ENCODE assay signal across 21 cellular contexts in the genomic region with DNA sequence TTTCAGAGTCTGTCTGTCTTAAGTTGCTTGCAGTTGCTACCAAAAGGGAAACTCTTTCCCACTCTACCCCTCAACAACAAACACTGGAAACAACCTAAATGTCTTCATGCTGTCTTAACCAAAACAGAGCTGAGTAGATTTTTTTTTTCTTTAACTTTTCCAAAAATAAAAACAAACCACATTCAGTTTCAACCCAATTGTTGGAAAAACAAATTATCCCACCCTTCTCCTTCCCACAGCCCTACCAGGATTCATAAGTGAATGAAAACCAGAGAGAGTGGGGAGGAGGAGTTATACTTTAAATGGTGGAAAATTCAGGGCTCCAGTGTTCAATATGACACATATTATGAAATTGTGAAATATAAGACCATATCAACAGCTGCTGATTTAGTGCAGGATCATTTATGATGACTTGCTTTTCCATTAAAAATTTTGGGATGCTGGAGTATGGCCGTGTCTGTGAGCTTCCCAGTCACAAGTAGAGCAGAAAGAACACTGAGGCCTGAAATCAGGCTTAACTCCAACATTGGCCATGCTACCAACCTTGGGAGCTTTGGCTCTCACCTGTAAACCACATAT. TPM values are rescaled to one million over a fixed set of nuclear protein-coding genes. Genes with fewer than 3 reads are reported as not detected.
"Had no signal": no experiment of that assay in that cellular context is flagged by ENCODE, and none has a peak within 500 bp of the region (broad histone marks: within the 10 kb centered on the region; RNA-seq: fewer than 3 reads in every experiment).

No MANE protein-coding gene starts in this region.

- ATAC-seq: effector memory CD8-positive, alpha-beta T cell; heart left ventricle; left lung; naive thymus-derived CD4-positive, alpha-beta T cell; stimulated activated naive CD8-positive, alpha-beta T cell treated with anti-CD3 and anti-CD28 coated beads, Interleukin-15, amount 100 ng/mL, for 72 hours had no signal

- DNase-seq: activated CD4-positive, alpha-beta memory T cell treated with anti-CD3 and anti-CD28 coated beads for 36 hours; activated naive CD8-positive, alpha-beta T cell treated with anti-CD3 and anti-CD28 coated beads for 36 hours; activated T-cell treated with anti-CD3 and anti-CD28 coated beads for 4 hours; amniotic stem cell; effector memory CD8-positive, alpha-beta T cell; heart left ventricle; kidney; left lung; naive thymus-derived CD4-positive, alpha-beta T cell; stimulated activated CD4-positive, alpha-beta T cell treated with anti-CD3 and anti-CD28 coated beads, Interleukin-4, amount 100 ng/mL, for 1 hour; stimulated activated naive CD8-positive, alpha-beta T cell treated with anti-CD3 and anti-CD28 coated beads, Interleukin-15, amount 100 ng/mL, for 72 hours; SW 1271; WERI-Rb-1 had no signal

- H3K36me3 ChIP-seq: gastroesophageal sphincter, heart left ventricle, left lung, prostate gland, right atrium auricular region, WERI-Rb-1 had no signal

- H3K4me1 Mint-ChIP-seq: activated naive CD8-positive, alpha-beta T cell treated with anti-CD3 and anti-CD28 coated beads for 36 hours; memory B cell; naive thymus-derived CD4-positive, alpha-beta T cell; stimulated activated naive CD8-positive, alpha-beta T cell treated with anti-CD3 and anti-CD28 coated beads, Interleukin-15, amount 100 ng/mL, for 72 hours had no signal

- H3K4me3 ChIP-seq: gastroesophageal sphincter, heart left ventricle, left lung, prostate gland, right atrium auricular region, smooth muscle cell had no signal

- H3K4me3 Mint-ChIP-seq: activated CD4-positive, alpha-beta memory T cell treated with anti-CD3 and anti-CD28 coated beads for 36 hours; activated naive CD8-positive, alpha-beta T cell treated with anti-CD3 and anti-CD28 coated beads for 36 hours; effector memory CD8-positive, alpha-beta T cell; memory B cell; naive thymus-derived CD4-positive, alpha-beta T cell; stimulated activated naive CD8-positive, alpha-beta T cell treated with anti-CD3 and anti-CD28 coated beads, Interleukin-15, amount 100 ng/mL, for 72 hours; type B pancreatic cell had no signal

- H3K4me2 ChIP-seq: smooth muscle cell had no signal

- H3K9me3 ChIP-seq: gastroesophageal sphincter, heart left ventricle, left lung, prostate gland, right atrium auricular region had no signal

- H3K27ac Mint-ChIP-seq: activated CD4-positive, alpha-beta memory T cell treated with anti-CD3 and anti-CD28 coated beads for 36 hours; activated naive CD8-positive, alpha-beta T cell treated with anti-CD3 and anti-CD28 coated beads for 36 hours; effector memory CD8-positive, alpha-beta T cell; memory B cell; naive thymus-derived CD4-positive, alpha-beta T cell; stimulated activated naive CD8-positive, alpha-beta T cell treated with anti-CD3 and anti-CD28 coated beads, Interleukin-15, amount 100 ng/mL, for 72 hours; type B pancreatic cell had no signal

- H3K27me3 ChIP-seq: gastroesophageal sphincter, left lung, right atrium auricular region had no signal

- H3K36me3 Mint-ChIP-seq: activated CD4-positive, alpha-beta memory T cell treated with anti-CD3 and anti-CD28 coated beads for 36 hours; activated naive CD8-positive, alpha-beta T cell treated with anti-CD3 and anti-CD28 coated beads for 36 hours; memory B cell; naive thymus-derived CD4-positive, alpha-beta T cell had no signal

- H3K4me1 ChIP-seq: prostate gland had no signal

- H3K9me3 Mint-ChIP-seq: activated CD4-positive, alpha-beta memory T cell treated with anti-CD3 and anti-CD28 coated beads for 36 hours; activated naive CD8-positive, alpha-beta T cell treated with anti-CD3 and anti-CD28 coated beads for 36 hours; effector memory CD8-positive, alpha-beta T cell; memory B cell; naive thymus-derived CD4-positive, alpha-beta T cell; stimulated activated naive CD8-positive, alpha-beta T cell treated with anti-CD3 and anti-CD28 coated beads, Interleukin-15, amount 100 ng/mL, for 72 hours; type B pancreatic cell had no signal

- H3K27me3 Mint-ChIP-seq: activated CD4-positive, alpha-beta memory T cell treated with anti-CD3 and anti-CD28 coated beads for 36 hours; type B pancreatic cell had no signal

- H3K27ac ChIP-seq: epithelial cell of prostate, prostate gland, WERI-Rb-1 had no signal

RNA-seq across cellular contexts. Expression of a gene that starts 26.7 kb away (rescaled TPM):
- total RNA-seq: activated CD4-positive, alpha-beta memory T cell treated with anti-CD3 and anti-CD28 coated beads for 36 hours; activated naive CD8-positive, alpha-beta T cell treated with anti-CD3 and anti-CD28 coated beads for 36 hours; T-helper 2 cell treated with Interferon-gamma antibody and Interleukin-4, amounts not matched to agents 100 ng/mL and 5 ng/mL, for 36 hours had no signal
- polyA plus RNA-seq: naive thymus-derived CD4-positive, alpha-beta T cell had no signal
